1 cellular context compared by ENCODE assay signal in the genomic region with DNA sequence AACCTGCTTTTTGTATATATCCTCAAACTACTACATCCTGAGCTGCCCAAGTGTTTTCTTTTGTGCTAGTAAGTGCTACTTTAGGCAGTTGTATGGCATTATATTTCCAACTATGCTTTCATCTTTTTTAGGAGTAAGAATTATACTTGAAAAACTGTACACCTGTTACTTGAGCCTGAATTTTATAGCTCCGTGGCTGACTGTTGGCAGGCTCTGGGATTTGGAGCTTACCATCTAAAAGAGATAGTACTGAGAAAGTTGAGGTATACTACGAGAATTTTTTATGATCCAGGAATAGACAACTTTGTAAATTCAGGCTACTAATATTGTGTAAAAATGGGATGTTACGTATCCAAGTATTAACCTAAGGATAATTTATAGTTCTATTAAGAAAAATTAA.
TF ChIP-seq lines count a peak whose summit lies in the region.

No MANE protein-coding gene starts in this region.

TF ChIP-seq in HEK293, 187 proteins besides CTCF, POLR2A, EP300 and RAD21 (continued from another document):
- TF ChIP-seq, protein P1, sequence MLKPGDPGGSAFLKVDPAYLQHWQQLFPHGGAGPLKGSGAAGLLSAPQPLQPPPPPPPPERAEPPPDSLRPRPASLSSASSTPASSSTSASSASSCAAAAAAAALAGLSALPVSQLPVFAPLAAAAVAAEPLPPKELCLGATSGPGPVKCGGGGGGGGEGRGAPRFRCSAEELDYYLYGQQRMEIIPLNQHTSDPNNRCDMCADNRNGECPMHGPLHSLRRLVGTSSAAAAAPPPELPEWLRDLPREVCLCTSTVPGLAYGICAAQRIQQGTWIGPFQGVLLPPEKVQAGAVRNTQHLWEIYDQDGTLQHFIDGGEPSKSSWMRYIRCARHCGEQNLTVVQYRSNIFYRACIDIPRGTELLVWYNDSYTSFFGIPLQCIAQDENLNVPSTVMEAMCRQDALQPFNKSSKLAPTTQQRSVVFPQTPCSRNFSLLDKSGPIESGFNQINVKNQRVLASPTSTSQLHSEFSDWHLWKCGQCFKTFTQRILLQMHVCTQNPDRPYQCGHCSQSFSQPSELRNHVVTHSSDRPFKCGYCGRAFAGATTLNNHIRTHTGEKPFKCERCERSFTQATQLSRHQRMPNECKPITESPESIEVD (tag by site-specific recombination; IDR thresholded peaks at IDR 0.05) = peak; percentile 90
